In genomic region chr2:132274000-132274399, GRCh38 we compare ENCODE assay signal across 24 cellular contexts.
"Had no signal": no experiment of that assay in that cellular context is flagged by ENCODE, and none has a peak within 500 bp of the region (broad histone marks: within the 10 kb centered on the region; RNA-seq: fewer than 3 reads in every experiment).

No MANE protein-coding gene starts in this region.

- H3K27me3 ChIP-seq: SJSA1 had no signal

- ATAC-seq: HepG2 had no signal

- H3K4me3 ChIP-seq: SJSA1, SK-N-MC had no signal

- DNase-seq: IMR-90, MV-4-11, NCI-H1048, NCI-H1105, NCI-H1417, NCI-H1436 treated with DMSO at 0.1 percent for 48 hours, NCI-H1694, NCI-H187 treated with DMSO at 0.1 percent for 48 hours, NCI-H2081, NCI-H2171, NCI-H226, NCI-H446, NCI-H510A, NCI-H524 treated with DMSO at 0.1 percent for 48 hours, NCI-H69, NCI-H774, Right ventricle myocardium superior, RPMI8226, SIG-M5, SW 1271 had no signal

- H3K4me2 ChIP-seq: KMS-11 had no signal

- H3K27ac ChIP-seq: KMS-11, SJSA1, SK-N-MC had no signal

- H3K9ac ChIP-seq: KMS-11 had no signal

- H3K9me3 ChIP-seq: SJSA1 had no signal

- H3K36me3 ChIP-seq: SJSA1 had no signal
